8 cellular contexts compared by ENCODE assay signal in the genomic region with DNA sequence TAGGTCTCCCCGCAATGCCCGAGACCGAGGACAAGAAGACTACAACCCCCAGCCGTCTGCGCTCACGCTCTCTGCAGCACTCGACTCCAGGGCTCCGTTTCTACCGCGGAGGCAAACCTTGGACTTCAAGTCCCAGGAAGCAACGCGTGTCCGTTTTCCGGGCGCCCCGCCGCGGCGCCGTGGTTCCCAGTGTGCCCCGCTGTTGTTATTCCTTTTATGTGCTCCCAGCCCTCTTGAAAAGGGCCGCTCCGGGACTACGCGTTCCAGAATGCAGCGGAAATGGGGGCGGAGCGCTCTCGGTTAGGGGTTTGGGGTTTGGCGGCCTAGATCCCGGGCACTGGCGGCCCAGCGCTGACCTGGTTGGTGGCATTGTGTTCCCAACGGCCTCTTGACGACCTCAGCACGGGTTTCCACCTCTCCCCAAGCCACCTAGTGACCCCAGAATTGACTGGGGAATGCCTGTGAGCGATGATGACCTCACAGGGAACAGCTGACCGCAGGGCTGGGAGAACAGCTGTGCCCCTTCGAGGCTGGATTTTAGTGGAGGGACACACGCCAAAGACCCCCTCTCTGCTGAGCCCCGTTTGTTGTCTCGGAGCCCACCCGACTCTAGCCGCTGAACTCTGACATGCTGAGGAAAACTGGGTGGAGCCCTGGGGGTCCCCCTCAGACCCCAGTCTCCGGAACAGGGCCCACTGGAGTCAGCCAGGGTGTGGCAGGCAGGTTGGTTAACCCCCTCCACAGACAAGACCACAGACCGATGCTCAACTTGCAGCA. TPM values are rescaled to one million over a fixed set of nuclear protein-coding genes. Genes with fewer than 3 reads are reported as not detected.
A peak's percentile ranks its signal among the peaks of the same experiment; 100 is the strongest.
DNase-seq lines count a peak whose midpoint lies in the region; ATAC-seq, FAIRE-seq and TF ChIP-seq lines count a peak whose summit lies in the region.

No MANE protein-coding gene starts in this region.

- H3K4me3 ChIP-seq in body of pancreas = peak overlapping the region in 1 of 2 donors; percentile 57

- TF ChIP-seq CTCF in body of pancreas (IDR thresholded peaks at IDR 0.05) = peak in 1 of 7 experiments; percentile 7

- 1 to 4% methylated on average over 5 to 46 of the region's 46 CpGs for WGBS in body of pancreas, 2 donors

- TF ChIP-seq POLR2A in GM18526 (IDR thresholded peaks at IDR 0.05; ENCODE audit: extremely low read depth, insufficient read length) (peak; percentile 62), body of pancreas (IDR thresholded peaks at IDR 0.05) (peak; percentile 43 to 87 (median 83))

- H3K4me1 ChIP-seq in body of pancreas = peaks cover 49% of the 10 kb centered on the region

- intact Hi-C loops in body of pancreas (cut with DNase I) = no loop called here
- intact Hi-C loops in sciatic nerve (cut with DNase I) = no loop called here

- no peaks in the 10 kb centered on the region for H3K27me3 ChIP-seq in body of pancreas

- peak; percentile 93 for FAIRE-seq in TTC549 (lab: Jason Lieb, UNC)

- peak; percentile 80 for ATAC-seq in HG03064 (IDR thresholded peaks at IDR 0.05; ENCODE audit: low read depth, unreplicated experiment)
- peak; percentile 83 for ATAC-seq in body of pancreas
- peak; percentile 93 for ATAC-seq in sciatic nerve

- H3K36me3 ChIP-seq in body of pancreas (replicated peaks in 1 of 2; ENCODE audit: insufficient read depth in 1 of 2, low read depth in 2 of 2) = no peaks in the 10 kb centered on the region

- peak overlapping the region; percentile 92 to 98 (median 96) for H3K27ac ChIP-seq in body of pancreas

- no peaks in the 10 kb centered on the region for H3K9me3 ChIP-seq in body of pancreas

- DNase-seq in A172 (ENCODE audit: low spot score) (peak; percentile 98), NCI-H2107 (lab: John Stamatoyannopoulos, UW) (peak; percentile 98), body of pancreas (peak; percentile 99 to 100 (median 99)), iPS DF 19.7 (ENCODE audit: low read depth, low spot score) (peak; percentile 100), sciatic nerve (ENCODE audit: low spot score) (peak; percentile 98)

RNA-seq across cellular contexts. Expression of a gene that starts 0.5 kb away (rescaled TPM):
- total RNA-seq in A172 (2014; rRNA removed; shearing (Covaris generic)) = 57.0 and 58.7 TPM in 2 replicates
- total RNA-seq in body of pancreas (1 to 10 TPM; 2.3 to 6.3 TPM), sciatic nerve (5.7 TPM)

RNA-seq across cellular contexts. Expression of a gene that starts 1.2 kb away (rescaled TPM):
- 195 and 238 TPM in 2 replicates for total RNA-seq in A172 (2014; rRNA removed; shearing (Covaris generic))
- total RNA-seq in body of pancreas = 100 to 1,000 TPM in 1 of 2 donors, 10 to 100 TPM in 1; 50.1 to 147 TPM
- 87.5 TPM for total RNA-seq in sciatic nerve

RNA-seq across cellular contexts. Expression of a gene that starts 9.8 kb away (rescaled TPM):
- 0.31 and 0.53 TPM in 2 replicates for total RNA-seq in A172 (2014; rRNA removed; shearing (Covaris generic))
- total RNA-seq in body of pancreas (1 to 10 TPM in 1 of 2 donors, under 1 TPM in 1; 0.78 to 1.3 TPM), sciatic nerve (4.7 TPM)

RNA-seq across cellular contexts. Expression of a gene that starts 22.4 kb away (rescaled TPM):
- 95.4 and 118 TPM in 2 replicates for total RNA-seq in A172 (2014; rRNA removed; shearing (Covaris generic))
- 100 to 1,000 TPM in 1 of 2 donors, 10 to 100 TPM in 1; 60.7 to 201 TPM for total RNA-seq in body of pancreas
- total RNA-seq in sciatic nerve = 57.9 TPM

RNA-seq across cellular contexts. Expression of a gene that starts 25.1 kb away (rescaled TPM):
- total RNA-seq in A172 (2014; rRNA removed; shearing (Covaris generic)) = 28.9 and 42.8 TPM in 2 replicates
- total RNA-seq in body of pancreas (10 to 100 TPM; 34.9 to 54.2 TPM), sciatic nerve (27.8 TPM)
